15 cellular contexts compared by ENCODE assay signal in the genomic region with DNA sequence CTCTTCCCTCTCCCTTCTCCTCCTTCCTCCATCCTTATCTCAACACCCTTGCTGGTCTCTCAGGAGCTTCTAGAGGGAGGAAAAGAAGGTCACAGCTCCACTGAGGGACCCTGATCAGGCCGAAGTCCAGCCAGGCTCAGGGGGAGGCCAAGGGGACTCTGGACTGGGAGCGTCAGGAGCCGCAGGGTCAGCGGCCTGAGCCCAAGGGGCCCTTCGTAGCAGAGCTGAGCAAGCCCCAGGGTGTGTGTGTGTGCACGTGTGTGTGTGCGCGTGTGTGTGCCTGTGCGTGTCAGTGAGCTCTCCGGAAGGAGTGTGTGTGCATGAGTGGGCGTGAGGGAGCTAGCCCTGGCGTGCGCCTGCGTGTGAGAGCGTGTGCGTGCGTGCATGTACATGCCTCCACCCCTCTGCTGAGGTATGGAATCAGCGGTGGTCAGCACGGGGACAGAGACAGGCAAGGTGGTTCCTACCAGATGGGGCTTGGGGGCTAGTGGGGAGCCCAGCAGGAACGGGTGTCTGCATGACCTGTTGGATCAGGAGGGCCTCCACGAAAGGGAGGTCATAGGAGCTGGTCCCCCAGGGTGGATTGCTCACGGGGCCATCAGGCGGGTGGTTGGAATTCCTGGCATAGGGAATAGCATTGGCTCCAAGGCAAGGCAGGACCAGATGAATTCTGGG.
A peak's percentile ranks its signal among the peaks of the same experiment; 100 is the strongest.
DNase-seq lines count a peak whose midpoint lies in the region; ATAC-seq and TF ChIP-seq lines count a peak whose summit lies in the region.
"Had no signal": no experiment of that assay in that cellular context is flagged by ENCODE, and none has a peak within 500 bp of the region (broad histone marks: within the 10 kb centered on the region; RNA-seq: fewer than 3 reads in every experiment).

No MANE protein-coding gene starts in this region.

- H3K9me3 Mint-ChIP-seq in nephron, result no peaks in the 10 kb centered on the region
- H3K9me3 Mint-ChIP-seq: GM23338, WTC11 had no signal

- DNase-seq in ACHN, result peak; percentile 19
- peak; percentile 50 for DNase-seq in NCI-H69 (lab: John Stamatoyannopoulos, UW)
- DNase-seq in SIG-M5 treated with dmso at 0.1 percent for 504 hours (lab: John Stamatoyannopoulos, UW; ENCODE audit: unreplicated experiment), result no peak
- no peak for DNase-seq in activated CD4-positive, alpha-beta T cell treated with anti-CD3 and anti-CD28 coated beads for 4 hours
- DNase-seq in DMS 273 (lab: John Stamatoyannopoulos, UW; ENCODE audit: unreplicated experiment), result no peak
- DNase-seq: DND-41, gastrocnemius medialis, nucleus accumbens had no signal

- H3K9me3 ChIP-seq in duodenal mucosa (ENCODE audit: control insufficient read depth in 1 of 2, low read length in 2 of 2), result no peaks in the 10 kb centered on the region
- H3K9me3 ChIP-seq: gastrocnemius medialis, vagina had no signal

- H3K27ac ChIP-seq in duodenal mucosa (ENCODE audit: low read depth, low read length), result peak overlapping the region; percentile 77
- H3K27ac ChIP-seq: gastrocnemius medialis, vagina had no signal

- H3K9ac ChIP-seq in duodenal mucosa (ENCODE audit: low read depth in 1 of 2, low read length in 2 of 2), result peak overlapping the region; percentile 54 to 63

- H3K4me3 Mint-ChIP-seq in nephron, result peak overlapping the region in 1 of 3 experiments; percentile 57
- H3K4me3 Mint-ChIP-seq: GM23338, WTC11 had no signal

- peak overlapping the region; percentile 88 to 97 (median 90) for H3K27ac Mint-ChIP-seq in nephron
- H3K27ac Mint-ChIP-seq: GM23338, WTC11 had no signal

- H3K4me1 Mint-ChIP-seq in nephron, result peaks cover 12% of the 10 kb centered on the region

- ATAC-seq in HG02642 (IDR thresholded peaks at IDR 0.05; ENCODE audit: poor library complexity, unreplicated experiment), result no peak
- ATAC-seq: gastrocnemius medialis, GM23338, Right ventricle myocardium inferior, WTC11 had no signal

- peaks cover 46% of the 10 kb centered on the region for H3K27me3 Mint-ChIP-seq in nephron (ENCODE audit: low read depth)

- no peaks in the 10 kb centered on the region for H3K36me3 ChIP-seq in duodenal mucosa (ENCODE audit: control insufficient read depth in 1 of 2, insufficient read depth in 2 of 2, low read length in 2 of 2)
- H3K36me3 ChIP-seq: gastrocnemius medialis, vagina had no signal

- in situ Hi-C loops in ACHN (cut with HindIII; ENCODE audit: low pct_ligation_motif_present, low pct_unique_long_range_greater_than_20kb, low sequenced_read_pairs), result no loop called here

- H3K27me3 ChIP-seq in duodenal mucosa (ENCODE audit: control insufficient read depth in 1 of 2, insufficient read depth in 2 of 2, low read length in 2 of 2), result peaks cover 10% of the 10 kb centered on the region in 2 donors
- H3K27me3 ChIP-seq: vagina had no signal

- peak overlapping the region; percentile 57 to 58 for H3K4me3 ChIP-seq in duodenal mucosa (ENCODE audit: low read depth in 1 of 2, low read length in 2 of 2)
- H3K4me3 ChIP-seq: gastrocnemius medialis, GM23338, vagina had no signal

- H3K4me1 ChIP-seq in duodenal mucosa (ENCODE audit: control insufficient read depth in 1 of 2, insufficient read depth in 2 of 2, low read length in 2 of 2), result peaks cover 39 to 66% of the 10 kb centered on the region in 2 donors

- no peak for TF ChIP-seq CTCF in nephron (IDR thresholded peaks at IDR 0.05; ENCODE audit: unreplicated experiment in 3 of 3)

- no peaks in the 10 kb centered on the region for H3K36me3 Mint-ChIP-seq in nephron (ENCODE audit: low read depth)
- H3K36me3 Mint-ChIP-seq: WTC11 had no signal

Comparison
In these comparisons a context has a peak if more than half of its experiments do, and no peak if none do; other contexts are left out.
1. DNase-seq: peak in ACHN (single experiment) and NCI-H69 (single experiment); none in SIG-M5 treated with dmso at 0.1 percent for 504 hours (single experiment), activated CD4-positive, alpha-beta T cell treated with anti-CD3 and anti-CD28 coated beads for 4 hours (0 of 2) and DMS 273 (single experiment).